Comparison of ENCODE assay signal across 10 cellular contexts in genomic region chr16:23670137-23670776, GRCh38. TPM values are rescaled to one million over a fixed set of nuclear protein-coding genes. Genes with fewer than 3 reads are reported as not detected.
DNase-seq lines count a peak whose midpoint lies in the region; ATAC-seq and TF ChIP-seq lines count a peak whose summit lies in the region.
"Had no signal": no experiment of that assay in that cellular context is flagged by ENCODE, and none has a peak within 500 bp of the region (broad histone marks: within the 10 kb centered on the region; RNA-seq: fewer than 3 reads in every experiment).

No MANE protein-coding gene starts in this region.

- H3K4me1 ChIP-seq in hepatocyte (ENCODE audit: insufficient read depth), result no peaks in the 10 kb centered on the region
- no peaks in the 10 kb centered on the region for H3K4me1 ChIP-seq in right atrium auricular region

- 99% methylated on average over 4 of the region's 4 CpGs for WGBS in hepatocyte (ENCODE audit: low lambda C conversion rate, missing lambda C conversion rate)

- no peak overlapping the region for H2AFZ ChIP-seq in hepatocyte

- H3K9me2 ChIP-seq in hepatocyte (replicated peaks; ENCODE audit: insufficient read depth), result no peaks in the 10 kb centered on the region

- H4K20me1 ChIP-seq in hepatocyte (ENCODE audit: insufficient read depth, poor library complexity, severe bottlenecking), result no peaks in the 10 kb centered on the region

- peak overlapping the region; percentile 46 for H3K27ac ChIP-seq in hepatocyte
- H3K27ac ChIP-seq in right atrium auricular region, result no peak overlapping the region

- H3K27me3 ChIP-seq in hepatocyte, result no peaks in the 10 kb centered on the region
- H3K27me3 ChIP-seq in right atrium auricular region, result no peaks in the 10 kb centered on the region

- H3K4me2 ChIP-seq in hepatocyte, result no peak overlapping the region

- no peak for TF ChIP-seq CTCF in hepatocyte (IDR thresholded peaks at IDR 0.05; ENCODE audit: poor library complexity)
- TF ChIP-seq CTCF in right atrium auricular region (IDR thresholded peaks at IDR 0.05), result no peak

- ATAC-seq in GM18861 (IDR thresholded peaks at IDR 0.05; ENCODE audit: unreplicated experiment) (peak; percentile 83), HG02588 (IDR thresholded peaks at IDR 0.05; ENCODE audit: unreplicated experiment) (peak; percentile 88)

- H3K36me3 ChIP-seq in hepatocyte (replicated peaks; ENCODE audit: insufficient read depth, low read depth), result no peaks in the 10 kb centered on the region
- peaks cover 54% of the 10 kb centered on the region for H3K36me3 ChIP-seq in right atrium auricular region

- no peaks in the 10 kb centered on the region for H3K9me3 ChIP-seq in hepatocyte (ENCODE audit: low read depth)
- H3K9me3 ChIP-seq in right atrium auricular region, result no peaks in the 10 kb centered on the region

- H3K4me3 ChIP-seq in hepatocyte (no peak overlapping the region), right atrium auricular region (no peak overlapping the region)

- DNase-seq in RPMI7951 (ENCODE audit: low read depth) (peak; percentile 82), hepatocyte (ENCODE audit: low spot score) (no peak), NCI-H1694 treated with DMSO at 0.1 percent for 48 hours (lab: John Stamatoyannopoulos, UW) (no peak), DMS79 (lab: John Stamatoyannopoulos, UW) (no peak), right atrium auricular region (ENCODE audit: low spot score) (no peak), DMS79 treated with DMSO at 0.1 percent for 48 hours (lab: John Stamatoyannopoulos, UW) (no peak)

- no peaks in the 10 kb centered on the region for H3K79me2 ChIP-seq in hepatocyte

RNA-seq across cellular contexts. Expression of gene PLK1, which starts 8.4 kb away (rescaled TPM):
- 83.6 and 86.3 TPM in 2 replicates for total RNA-seq in RPMI7951 (2014; rRNA removed; shearing (Covaris generic))
- total RNA-seq in hepatocyte, result 3.2 and 5.0 TPM in 2 replicates
- polyA plus RNA-seq in hepatocyte, result 13.6 and 17.8 TPM in 2 replicates
- 1 to 10 TPM in 1 of 2 donors, under 1 TPM in 1; 0.71 to 3.3 TPM for total RNA-seq in right atrium auricular region

RNA-seq across cellular contexts. Expression of gene DCTN5, which starts 29.0 kb away (rescaled TPM):
- total RNA-seq in RPMI7951 (2014; rRNA removed; shearing (Covaris generic)), result 36.5 and 43.2 TPM in 2 replicates
- total RNA-seq in hepatocyte (24.0 and 31.7 TPM in 2 replicates), right atrium auricular region (10 to 100 TPM; 22.3 to 25.7 TPM)
- polyA plus RNA-seq in hepatocyte, result 9.8 and 23.3 TPM in 2 replicates

RNA-seq across cellular contexts. Expression of gene PALB2, which starts 29.1 kb away (rescaled TPM):
- 9.1 and 11.4 TPM in 2 replicates for total RNA-seq in RPMI7951 (2014; rRNA removed; shearing (Covaris generic))
- total RNA-seq in hepatocyte, result 4.3 and 6.6 TPM in 2 replicates
- polyA plus RNA-seq in hepatocyte, result 2.6 and 4.5 TPM in 2 replicates
- 1 to 10 TPM; 4.7 TPM for total RNA-seq in right atrium auricular region

RNA-seq across cellular contexts. Expression of gene ERN2, which starts 42.8 kb away (rescaled TPM):
- not detected in 2 replicates for total RNA-seq in RPMI7951 (2014; rRNA removed; shearing (Covaris generic))
- 0.60 and 0.97 TPM in 2 replicates for total RNA-seq in hepatocyte
- polyA plus RNA-seq in hepatocyte, result 0.22 and 0.46 TPM in 2 replicates
- not detected for total RNA-seq in right atrium auricular region
- total RNA-seq: lung microvascular endothelial cell; T-helper 1 cell treated with Interleukin-12 subunit alpha and Interleukin-12 subunit beta and Interleukin-4 antibody, amounts not matched to agents 30 ng/mL and 1 ng/mL, for 36 hours had no signal

Comparison
In these comparisons a context has a peak if more than half of its experiments do, and no peak if none do; other contexts are left out.
1. RNA of gene PLK1, which starts 8.4 kb away (total RNA-seq): 83.6 to 86.3 TPM in RPMI7951; 3.2 to 5.0 TPM in hepatocyte and 0.71 to 3.3 TPM in right atrium auricular region; every median in the first group is over 10 times any median in the second.